Comparison of ENCODE assay signal across 1 cellular context in the genomic region with DNA sequence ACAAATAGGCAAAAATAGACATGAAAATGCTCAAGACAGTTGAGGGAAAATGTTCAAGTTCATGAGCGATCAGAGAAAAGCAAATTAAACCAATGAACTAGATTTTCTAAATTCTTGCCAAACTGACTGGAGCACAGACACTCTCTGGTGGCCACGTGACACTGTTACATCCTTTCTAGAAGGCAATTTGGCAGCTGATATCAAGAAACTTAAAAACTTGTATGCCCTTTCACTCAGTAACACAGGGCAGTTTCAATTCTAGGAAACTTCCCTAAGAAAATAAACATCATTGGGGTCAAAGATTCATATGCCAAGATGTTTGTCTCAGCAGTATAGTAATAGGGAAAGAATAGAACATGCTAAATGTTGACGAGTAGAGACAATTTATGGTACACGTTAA.
TF ChIP-seq lines count a peak whose summit lies in the region.

No MANE protein-coding gene starts in this region.

TF ChIP-seq in IMR-90, 13 proteins besides CTCF, POLR2A, EP300 and RAD21:
- TF ChIP-seq SMC3 (IDR thresholded peaks at IDR 0.05; ENCODE audit: low read depth, low read length), result peak; percentile 39
- TF ChIP-seq MAZ (IDR thresholded peaks at IDR 0.05; ENCODE audit: borderline replicate concordance, low read depth, low read length), result no peak
- TF ChIP-seq, protein P1, sequence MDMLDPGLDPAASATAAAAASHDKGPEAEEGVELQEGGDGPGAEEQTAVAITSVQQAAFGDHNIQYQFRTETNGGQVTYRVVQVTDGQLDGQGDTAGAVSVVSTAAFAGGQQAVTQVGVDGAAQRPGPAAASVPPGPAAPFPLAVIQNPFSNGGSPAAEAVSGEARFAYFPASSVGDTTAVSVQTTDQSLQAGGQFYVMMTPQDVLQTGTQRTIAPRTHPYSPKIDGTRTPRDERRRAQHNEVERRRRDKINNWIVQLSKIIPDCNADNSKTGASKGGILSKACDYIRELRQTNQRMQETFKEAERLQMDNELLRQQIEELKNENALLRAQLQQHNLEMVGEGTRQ (IDR thresholded peaks at IDR 0.05; ENCODE audit: low read depth, low read length), result peak; percentile 86
TF ChIP-seq in IMR-90: peak in this region for 2.
